17 cellular contexts compared by ENCODE assay signal in the genomic region with DNA sequence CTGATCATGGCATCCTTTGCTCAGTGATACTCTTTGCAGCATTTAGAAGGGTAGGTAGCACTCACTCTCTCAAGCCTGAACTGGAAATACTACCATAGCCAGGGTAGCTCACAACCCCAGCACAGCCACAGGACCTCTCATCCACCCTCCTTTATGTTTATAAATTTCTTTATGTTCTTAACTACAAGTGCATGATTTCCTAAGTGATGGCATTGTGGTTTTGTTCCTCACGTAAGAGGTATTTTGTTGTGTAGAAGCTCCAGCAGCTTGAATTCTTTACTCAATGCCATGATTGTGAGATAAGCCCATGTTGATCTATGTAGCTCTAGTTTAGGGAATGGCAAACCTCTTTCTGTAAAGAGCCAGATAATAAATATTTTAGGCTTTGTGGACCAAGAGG. TPM values are rescaled to one million over a fixed set of nuclear protein-coding genes. Genes with fewer than 3 reads are reported as not detected.
DNase-seq lines count a peak whose midpoint lies in the region; TF ChIP-seq lines count a peak whose summit lies in the region.
"Had no signal": no experiment of that assay in that cellular context is flagged by ENCODE, and none has a peak within 500 bp of the region (broad histone marks: within the 10 kb centered on the region; RNA-seq: fewer than 3 reads in every experiment).

No MANE protein-coding gene starts in this region.

- no peak for TF ChIP-seq CTCF in HFFc6 (IDR thresholded peaks at IDR 0.05)

- H2BK5ac ChIP-seq in mesendoderm (ENCODE audit: low read length), result no peak overlapping the region

- H3K79me1 ChIP-seq in mesendoderm (ENCODE audit: low read length), result no peaks in the 10 kb centered on the region

- H3K56ac ChIP-seq in mesendoderm (ENCODE audit: low read length), result no peak overlapping the region

- H3K27ac Mint-ChIP-seq in HFFc6, result peak overlapping the region; percentile 83
- no peak overlapping the region for H3K27ac Mint-ChIP-seq in activated T-cell treated with anti-CD3 and anti-CD28 coated beads, Interleukin-2, amount 50 U/mL, for 24 hours

- H3K4me3 Mint-ChIP-seq in HFFc6, result no peak overlapping the region; the same call in 1 of the 2 replicates
- no peak overlapping the region for H3K4me3 Mint-ChIP-seq in activated T-cell treated with anti-CD3 and anti-CD28 coated beads, Interleukin-2, amount 50 U/mL, for 24 hours

- H2BK15ac ChIP-seq in mesendoderm (replicated peaks; ENCODE audit: low read depth), result no peak overlapping the region

- no peak overlapping the region for H3K9ac ChIP-seq in mesendoderm (ENCODE audit: low read length)

- peaks cover 3% of the 10 kb centered on the region; the same call in 1 of the 2 replicates for H3K27me3 Mint-ChIP-seq in HFFc6 (ENCODE audit: insufficient read depth)
- peaks cover 2% of the 10 kb centered on the region for H3K27me3 Mint-ChIP-seq in activated T-cell treated with anti-CD3 and anti-CD28 coated beads, Interleukin-2, amount 50 U/mL, for 24 hours
- H3K27me3 Mint-ChIP-seq: naive thymus-derived CD8-positive, alpha-beta T cell had no signal

- no peaks in the 10 kb centered on the region for H3K9me3 Mint-ChIP-seq in HFFc6
- H3K9me3 Mint-ChIP-seq in activated T-cell treated with anti-CD3 and anti-CD28 coated beads, Interleukin-2, amount 50 U/mL, for 24 hours, result no peaks in the 10 kb centered on the region
- H3K9me3 Mint-ChIP-seq: naive thymus-derived CD8-positive, alpha-beta T cell had no signal

- H3K36me3 ChIP-seq in mesendoderm (ENCODE audit: control insufficient read depth, insufficient read depth, low read length), result no peaks in the 10 kb centered on the region

- H3K36me3 Mint-ChIP-seq in HFFc6 (ENCODE audit: low read depth), result peaks cover 15% of the 10 kb centered on the region; the same call in 1 of the 2 replicates
- H3K36me3 Mint-ChIP-seq in activated T-cell treated with anti-CD3 and anti-CD28 coated beads, Interleukin-2, amount 50 U/mL, for 24 hours (ENCODE audit: low read depth), result no peaks in the 10 kb centered on the region
- H3K36me3 Mint-ChIP-seq: naive thymus-derived CD8-positive, alpha-beta T cell had no signal

- H3K4me2 ChIP-seq in mesendoderm (ENCODE audit: low read length), result no peak overlapping the region

- H3K27ac ChIP-seq in mesendoderm (ENCODE audit: low read depth, low read length), result no peak overlapping the region

- no peak overlapping the region for H3K23ac ChIP-seq in mesendoderm (ENCODE audit: low read length)

- H3K4me3 ChIP-seq in mesendoderm (ENCODE audit: low read length), result no peak overlapping the region

- no peaks in the 10 kb centered on the region for H3K79me2 ChIP-seq in mesendoderm (ENCODE audit: control insufficient read depth, insufficient read depth, low read length)

- no peaks in the 10 kb centered on the region for H3K27me3 ChIP-seq in mesendoderm (ENCODE audit: insufficient read depth, low read length, poor library complexity)

- H3K4me1 Mint-ChIP-seq in HFFc6 (ENCODE audit: low read depth), result peaks cover 40% of the 10 kb centered on the region
- H3K4me1 Mint-ChIP-seq in activated T-cell treated with anti-CD3 and anti-CD28 coated beads, Interleukin-2, amount 50 U/mL, for 24 hours (ENCODE audit: low read depth), result peaks cover 15% of the 10 kb centered on the region

- WGBS in mesendoderm (ENCODE audit: extremely low coverage, insufficient coverage, low lambda C conversion rate), result no CpG with 5 or more reads among the region's 1 CpG

- DNase-seq in AG08395 (ENCODE audit: low spot score), result peak; percentile 36
- DNase-seq in HFFc6, result peak; percentile 82
- DNase-seq in amniotic stem cell (lab: John Stamatoyannopoulos, UW), result peak; percentile 33
- no peak for DNase-seq in mesendoderm
- no peak for DNase-seq in NCI-H1092 (lab: John Stamatoyannopoulos, UW)
- DNase-seq in activated T-cell treated with anti-CD3 and anti-CD28 coated beads, Interleukin-2, amount 50 U/mL, for 24 hours, result no peak
- no peak for DNase-seq in iPS-NIHi7 (ENCODE audit: extremely low spot score)
- no peak for DNase-seq in SIG-M5 treated with dmso at 0.1 percent for 504 hours (lab: John Stamatoyannopoulos, UW; ENCODE audit: unreplicated experiment)
- DNase-seq: activated CD4-positive, alpha-beta T cell treated with anti-CD3 and anti-CD28 coated beads for 1 hour; activated T-cell treated with anti-CD3 and anti-CD28 coated beads for 4 hours; DMS 273 treated with DMSO at 0.1 percent for 48 hours; hypothalamus; left ventricle myocardium superior; naive thymus-derived CD8-positive, alpha-beta T cell; NCI-H2081; retina; stimulated activated CD4-positive, alpha-beta T cell treated with anti-CD3 and anti-CD28 coated beads, Interleukin-4, amount 100 ng/mL, for 24 hours had no signal

- H4K8ac ChIP-seq in mesendoderm (ENCODE audit: low read depth, low read length), result no peak overlapping the region

- H3K4me1 ChIP-seq in mesendoderm (ENCODE audit: control insufficient read depth, low read depth, low read length), result peaks cover 4% of the 10 kb centered on the region

- peak overlapping the region; percentile 18 for H2AK5ac ChIP-seq in mesendoderm (ENCODE audit: low read length)

- no peak overlapping the region for H2BK120ac ChIP-seq in mesendoderm (ENCODE audit: low read depth, low read length)

- no peak overlapping the region for H3K18ac ChIP-seq in mesendoderm (ENCODE audit: low read length)

- H3K4ac ChIP-seq in mesendoderm (ENCODE audit: low read depth, low read length), result no peak overlapping the region

- no peak overlapping the region for H4K5ac ChIP-seq in mesendoderm (ENCODE audit: low read length)

RNA-seq across cellular contexts. Expression of gene RTP3, which starts 7.9 kb away (rescaled TPM):
- not detected for total RNA-seq in HFFc6 (2021; fragmentation: NEBNext Ultra II Directional; extraction: Animal tissue kit (Norgen Biotek cat#: 25700))
- 0.10 TPM for polyA plus RNA-seq in mesendoderm (2013, experiment 1 of 2)
- polyA plus RNA-seq in mesendoderm (2013, experiment 2 of 2), result 0.11 TPM
- total RNA-seq: left ventricle myocardium superior; naive thymus-derived CD8-positive, alpha-beta T cell had no signal
- polyA plus RNA-seq: naive thymus-derived CD8-positive, alpha-beta T cell had no signal

RNA-seq across cellular contexts. Expression of gene LTF, which starts 25.2 kb away (rescaled TPM):
- under 1 TPM in 1 of 6 experiments, not detected in 5; 0.40 TPM for total RNA-seq in HFFc6 (2021; fragmentation: NEBNext Ultra II Directional; extraction: Animal tissue kit (Norgen Biotek cat#: 25700))
- polyA plus RNA-seq in mesendoderm (2013, experiment 1 of 2), result 0.39 TPM
- 0.36 TPM for polyA plus RNA-seq in mesendoderm (2013, experiment 2 of 2)
- total RNA-seq: naive thymus-derived CD8-positive, alpha-beta T cell had no signal
- polyA plus RNA-seq: naive thymus-derived CD8-positive, alpha-beta T cell had no signal

Comparison
In these comparisons a context has a peak if more than half of its experiments do, and no peak if none do; other contexts are left out.
1. DNase-seq: peak in AG08395 (single experiment), HFFc6 (single experiment) and amniotic stem cell (single experiment); none in mesendoderm (single experiment), NCI-H1092 (single experiment), activated T-cell treated with anti-CD3 and anti-CD28 coated beads, Interleukin-2, amount 50 U/mL, for 24 hours (single experiment), iPS-NIHi7 (single experiment) and SIG-M5 treated with dmso at 0.1 percent for 504 hours (single experiment).